In the genomic region with DNA sequence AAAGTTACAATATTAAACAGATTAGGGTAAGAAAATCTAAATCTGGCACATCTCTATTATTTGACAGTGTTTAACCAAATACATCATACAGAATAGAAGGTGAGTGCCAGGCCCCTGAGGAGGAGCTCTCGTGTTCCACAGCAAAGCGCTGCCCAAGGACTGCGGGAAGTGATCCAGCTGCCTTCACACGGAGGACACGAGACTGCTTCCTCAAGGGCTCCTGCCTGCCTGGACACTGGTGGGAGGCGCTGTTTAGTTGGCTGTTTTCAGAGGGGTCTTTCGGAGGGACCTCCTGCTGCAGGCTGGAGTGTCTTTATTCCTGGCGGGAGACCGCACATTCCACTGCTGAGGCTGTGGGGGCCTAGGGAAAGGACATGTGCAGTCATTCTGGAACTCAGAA, we compare ENCODE assay signal across 19 cellular contexts.
A peak's percentile ranks its signal among the peaks of the same experiment; 100 is the strongest.
DNase-seq lines count a peak whose midpoint lies in the region; ATAC-seq, FAIRE-seq and TF ChIP-seq lines count a peak whose summit lies in the region.
"Had no signal": no experiment of that assay in that cellular context is flagged by ENCODE, and none has a peak within 500 bp of the region (broad histone marks: within the 10 kb centered on the region; RNA-seq: fewer than 3 reads in every experiment).

No MANE protein-coding gene starts in this region.

- DNase-seq in cardiac muscle cell (ENCODE audit: low read depth in 1 of 2, low spot score in 1 of 2): no peak
- no peak for DNase-seq in heart right ventricle
- no peak for DNase-seq in K562 (ENCODE audit: extremely low read depth in 1 of 4, low spot score in 3 of 4)
- peak; percentile 39 for DNase-seq in islet precursor cell
- peak; percentile 85 for DNase-seq in testis
- no peak for DNase-seq in GM10266 (ENCODE audit: extremely low spot score)
- no peak for DNase-seq in NOMO-1 (lab: John Stamatoyannopoulos, UW; ENCODE audit: unreplicated experiment in 2 of 2)
- DNase-seq in MG63: no peak
- DNase-seq: CD8-positive, alpha-beta T cell; GM23248; NCI-H1105; NCI-H2081; PC-3; SIG-M5 had no signal

- no peak for TF ChIP-seq CTCF in cardiac muscle cell (IDR thresholded peaks at IDR 0.05; ENCODE audit: low read depth, low read length)
- TF ChIP-seq CTCF in heart right ventricle (IDR thresholded peaks at IDR 0.05): no peak
- no peak for TF ChIP-seq CTCF in K562 (IDR thresholded peaks at IDR 0.05 in 2 of 3, conservative IDR thresholded peaks at IDR 0.05 in 1 of 3; ENCODE audit: insufficient read depth in 2 of 3, low read depth in 1 of 3, low read length in 3 of 3)
- no peak for TF ChIP-seq CTCF in testis (IDR thresholded peaks at IDR 0.05)
- no peak for TF ChIP-seq CTCF in GM10266 (IDR thresholded peaks at IDR 0.05; ENCODE audit: control insufficient read depth, insufficient read depth, low read depth, missing control alignments)

- no peak for TF ChIP-seq EP300 in K562 (IDR thresholded peaks at IDR 0.05; ENCODE audit: low read length)

- TF ChIP-seq POLR2A in K562 (conservative IDR thresholded peaks at IDR 0.05) (no peak), testis (IDR thresholded peaks at IDR 0.05) (no peak)

- in situ Hi-C loops in K562 (cut with MboI): no loop called here

- BruUV-seq in K562 (replicated peaks; lab: Mats Ljungman, UMichigan): TSS peak; percentile 23

- H3K4me1 ChIP-seq in cardiac muscle cell (ENCODE audit: low read depth) (no peaks in the 10 kb centered on the region), heart right ventricle (no peaks in the 10 kb centered on the region), K562 (replicated peaks in 1 of 2; ENCODE audit: control insufficient read depth in 2 of 2, insufficient read depth in 2 of 2, low read length in 2 of 2) (no peaks in the 10 kb centered on the region), testis (peaks cover 13% of the 10 kb centered on the region)
- H3K4me1 ChIP-seq: A549 had no signal

- H3K27me3 ChIP-seq in cardiac muscle cell (no peaks in the 10 kb centered on the region), heart right ventricle (no peaks in the 10 kb centered on the region), K562 (ENCODE audit: control insufficient read depth in 2 of 2, insufficient read depth in 2 of 2, low read length in 2 of 2) (no peaks in the 10 kb centered on the region), testis (no peaks in the 10 kb centered on the region), MG63 (no peaks in the 10 kb centered on the region)
- H3K27me3 ChIP-seq: BLaER1 treated with 17β-estradiol and CSF1 and Interleukin-3, amounts not matched to agents 10 nM and 100 nM had no signal

- no peak for TF ChIP-seq RAD21 in K562 (CRISPR knock-in tag; conservative IDR thresholded peaks at IDR 0.05 in 1 of 2, IDR thresholded peaks at IDR 0.05 in 1 of 2)

- H3K9me3 ChIP-seq in cardiac muscle cell (ENCODE audit: low read depth) (no peaks in the 10 kb centered on the region), heart right ventricle (no peaks in the 10 kb centered on the region), K562 (replicated peaks; ENCODE audit: control insufficient read depth, insufficient read depth, low read depth, low read length) (no peaks in the 10 kb centered on the region), testis (no peaks in the 10 kb centered on the region), MG63 (no peaks in the 10 kb centered on the region)
- H3K9me3 ChIP-seq: A549; BLaER1 treated with 17β-estradiol and CSF1 and Interleukin-3, amounts not matched to agents 10 nM and 100 nM had no signal

- H3K9ac ChIP-seq in K562 (ENCODE audit: insufficient read depth in 1 of 2, low read depth in 2 of 2, low read length in 2 of 2): no peak overlapping the region; a peak in 1 of 4 replicates
- H3K9ac ChIP-seq: BLaER1 treated with 17β-estradiol and CSF1 and Interleukin-3, amounts not matched to agents 10 nM and 100 nM; GM23248 had no signal

- no peak overlapping the region for H3K4me2 ChIP-seq in K562 (ENCODE audit: insufficient read depth, low read length)
- H3K4me2 ChIP-seq: A549 had no signal

- H3K4me3 ChIP-seq in cardiac muscle cell (no peak overlapping the region), heart right ventricle (no peak overlapping the region), K562 (no peak overlapping the region), testis (no peak overlapping the region), MG63 (no peak overlapping the region)
- H3K4me3 ChIP-seq: A549; BLaER1 treated with 17β-estradiol and CSF1 and Interleukin-3, amounts not matched to agents 10 nM and 100 nM; GM23248 had no signal

- CTCF ChIA-PET in K562 (lab: Yijun Ruan, JAX; ENCODE audit: low intra/inter-chr PET ratio): no interaction called here

- POLR2A ChIA-PET in K562 (lab: Yijun Ruan, JAX): interaction anchor here (0.5 to 1.0 kb wide), 3 partner anchors 8 to 202 kb away, joined by 3 to 6 read pairs (median 3); no protein-coding TSS in a partner anchor

- no peak overlapping the region for H2AFZ ChIP-seq in K562 (ENCODE audit: low read depth, low read length)
- H2AFZ ChIP-seq: GM23248 had no signal

- H3K36me3 ChIP-seq in cardiac muscle cell (peaks cover 49% of the 10 kb centered on the region), heart right ventricle (peaks cover 0 to 99% (median 44%) of the 10 kb centered on the region in 9 donors), K562 (ENCODE audit: control insufficient read depth, insufficient read depth, low read length) (peaks cover 82% of the 10 kb centered on the region), testis (ENCODE audit: low read depth, missing control alignments) (no peaks in the 10 kb centered on the region), MG63 (peaks cover 23% of the 10 kb centered on the region)

- peak overlapping the region; percentile 40 for H3K27ac ChIP-seq in cardiac muscle cell
- no peak overlapping the region for H3K27ac ChIP-seq in heart right ventricle
- H3K27ac ChIP-seq in K562 (ENCODE audit: extremely low read depth, low read depth, low read length): no peak overlapping the region
- peak overlapping the region; percentile 71 to 88 for H3K27ac ChIP-seq in testis
- H3K27ac ChIP-seq: A549; BLaER1 treated with 17β-estradiol and CSF1 and Interleukin-3, amounts not matched to agents 10 nM and 100 nM; GM23248; RWPE1 had no signal

- no peaks in the 10 kb centered on the region for H3K9me1 ChIP-seq in K562 (ENCODE audit: control insufficient read depth, insufficient read depth, low read length)

- H3K79me2 ChIP-seq in K562 (ENCODE audit: control insufficient read depth, insufficient read depth, low read length): no peaks in the 10 kb centered on the region

- 73 to 75% methylated on average over 9 of the region's 9 CpGs for WGBS in heart right ventricle, 2 donors
- WGBS in K562 (ENCODE audit: insufficient coverage, low coverage, missing lambda C conversion rate): 97% methylated on average over 9 of the region's 9 CpGs
- 26 to 43% methylated on average over 9 of the region's 9 CpGs for WGBS in testis, 2 donors

- FAIRE-seq in K562 (lab: Jason Lieb, UNC): no peak
- FAIRE-seq: A549, G401.6 had no signal

- H4K20me1 ChIP-seq in K562 (replicated peaks; ENCODE audit: control insufficient read depth, insufficient read depth, low read length): 0 out of 2 replicates have a peak, but pooled peaks cover 3% of the 10 kb centered on the region

- ATAC-seq in heart right ventricle (no peak), K562 (no peak)
- ATAC-seq: A549; CD8-positive, alpha-beta T cell; HCT116; PC-3 had no signal

- intact Hi-C loops in heart right ventricle (cut with DNase I) (no loop called here), K562 (cut with micrococcal nuclease) (no loop called here), testis (cut with DNase I; ENCODE audit: low total_unique reads) (no loop called here)

TF ChIP-seq in K562, 482 proteins besides CTCF, POLR2A, EP300 and RAD21:
- no peak for TF ChIP-seq CC2D1A (IDR thresholded peaks at IDR 0.05)
- no peak for TF ChIP-seq EP400 (IDR thresholded peaks at IDR 0.05)
- no peak for TF ChIP-seq FOXJ2 (tag; IDR thresholded peaks at IDR 0.05)
- TF ChIP-seq, protein P1, sequence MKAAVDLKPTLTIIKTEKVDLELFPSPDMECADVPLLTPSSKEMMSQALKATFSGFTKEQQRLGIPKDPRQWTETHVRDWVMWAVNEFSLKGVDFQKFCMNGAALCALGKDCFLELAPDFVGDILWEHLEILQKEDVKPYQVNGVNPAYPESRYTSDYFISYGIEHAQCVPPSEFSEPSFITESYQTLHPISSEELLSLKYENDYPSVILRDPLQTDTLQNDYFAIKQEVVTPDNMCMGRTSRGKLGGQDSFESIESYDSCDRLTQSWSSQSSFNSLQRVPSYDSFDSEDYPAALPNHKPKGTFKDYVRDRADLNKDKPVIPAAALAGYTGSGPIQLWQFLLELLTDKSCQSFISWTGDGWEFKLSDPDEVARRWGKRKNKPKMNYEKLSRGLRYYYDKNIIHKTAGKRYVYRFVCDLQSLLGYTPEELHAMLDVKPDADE (conservative IDR thresholded peaks at IDR 0.05; ENCODE audit: control insufficient read depth, low read depth, low read length): no peak

Comparison
In these comparisons a context has a peak if more than half of its experiments do, and no peak if none do; other contexts are left out.
1. H3K27ac ChIP-seq: peak in cardiac muscle cell (single experiment) and testis (2 of 2); none in heart right ventricle (0 of 10) and K562 (single experiment).
2. DNase-seq: peak in islet precursor cell (single experiment) and testis (single experiment); none in cardiac muscle cell (0 of 2), heart right ventricle (0 of 2), K562 (0 of 4), GM10266 (single experiment), NOMO-1 (0 of 2) and MG63 (single experiment).